In genomic region chr3:27976933-27977332, GRCh38 we compare ENCODE assay signal across 10 cellular contexts.
DNase-seq lines count a peak whose midpoint lies in the region; ATAC-seq and TF ChIP-seq lines count a peak whose summit lies in the region.
"Had no signal": no experiment of that assay in that cellular context is flagged by ENCODE, and none has a peak within 500 bp of the region (broad histone marks: within the 10 kb centered on the region; RNA-seq: fewer than 3 reads in every experiment).

No MANE protein-coding gene starts in this region.

- H4K20me1 ChIP-seq in mammary epithelial cell (ENCODE audit: insufficient read depth, low read length) = no peaks in the 10 kb centered on the region

- H3K4me1 Mint-ChIP-seq in stimulated activated naive B cell treated with anti-CD40 and anti-IgM and Interleukin-4, amounts not matched to agents 10 μg/mL and 1 μg/mL and 100 μg/mL, for 72 hours = peaks cover 0 to 2% of the 10 kb centered on the region in 2 donors
- H3K4me1 Mint-ChIP-seq in activated CD8-positive, alpha-beta memory T cell treated with anti-CD3 and anti-CD28 coated beads, Interleukin-2, amount 10 ng/mL, durations not matched to agents 7 days and 5 days = peaks cover 5% of the 10 kb centered on the region

- H3K36me3 ChIP-seq in MG63 (no peaks in the 10 kb centered on the region), mammary epithelial cell (ENCODE audit: insufficient read depth, low read length) (no peaks in the 10 kb centered on the region), suprapubic skin (no peaks in the 10 kb centered on the region)

- H3K9ac ChIP-seq in mammary epithelial cell (ENCODE audit: insufficient read depth, low read length) = no peak overlapping the region

- peaks cover 10 to 15% of the 10 kb centered on the region in 2 donors for H3K27me3 Mint-ChIP-seq in stimulated activated naive B cell treated with anti-CD40 and anti-IgM and Interleukin-4, amounts not matched to agents 10 μg/mL and 1 μg/mL and 100 μg/mL, for 72 hours
- no peaks in the 10 kb centered on the region for H3K27me3 Mint-ChIP-seq in activated CD8-positive, alpha-beta memory T cell treated with anti-CD3 and anti-CD28 coated beads, Interleukin-2, amount 10 ng/mL, durations not matched to agents 7 days and 5 days

- peaks cover 0 to 3% of the 10 kb centered on the region in 2 donors for H3K9me3 Mint-ChIP-seq in stimulated activated naive B cell treated with anti-CD40 and anti-IgM and Interleukin-4, amounts not matched to agents 10 μg/mL and 1 μg/mL and 100 μg/mL, for 72 hours
- H3K9me3 Mint-ChIP-seq in activated CD8-positive, alpha-beta memory T cell treated with anti-CD3 and anti-CD28 coated beads, Interleukin-2, amount 10 ng/mL, durations not matched to agents 7 days and 5 days (ENCODE audit: low read depth) = no peaks in the 10 kb centered on the region
- H3K9me3 Mint-ChIP-seq: activated T-helper 1 cell treated with anti-CD3 and anti-CD28 coated beads, Interleukin-12 subunit alpha, Interleukin-12 subunit beta, Interleukin-2, Interleukin-4 antibody, amounts not matched to agents 30 ng/mL and 10 ng/mL and 1 ng/mL, durations not matched to agents 14 hours and 24 hours and 36 hours had no signal

- TF ChIP-seq EP300 in suprapubic skin (IDR thresholded peaks at IDR 0.05) = no peak

- no peak overlapping the region for H3K27ac ChIP-seq in mammary epithelial cell (ENCODE audit: insufficient read depth, low read depth, low read length)
- no peak overlapping the region for H3K27ac ChIP-seq in suprapubic skin

- peak; percentile 53 for ATAC-seq in GM19328 (IDR thresholded peaks at IDR 0.05; ENCODE audit: unreplicated experiment)
- peak; percentile 77 for ATAC-seq in stimulated activated naive B cell treated with anti-CD40 and anti-IgM and Interleukin-4, amounts not matched to agents 10 μg/mL and 1 μg/mL and 100 μg/mL, for 72 hours (replicated peaks)
- no peak for ATAC-seq in activated CD8-positive, alpha-beta memory T cell treated with anti-CD3 and anti-CD28 coated beads, Interleukin-2, amount 10 ng/mL, durations not matched to agents 7 days and 5 days

- H3K4me3 Mint-ChIP-seq in stimulated activated naive B cell treated with anti-CD40 and anti-IgM and Interleukin-4, amounts not matched to agents 10 μg/mL and 1 μg/mL and 100 μg/mL, for 72 hours = no peak overlapping the region
- H3K4me3 Mint-ChIP-seq in activated CD8-positive, alpha-beta memory T cell treated with anti-CD3 and anti-CD28 coated beads, Interleukin-2, amount 10 ng/mL, durations not matched to agents 7 days and 5 days = no peak overlapping the region
- H3K4me3 Mint-ChIP-seq: activated T-helper 1 cell treated with anti-CD3 and anti-CD28 coated beads, Interleukin-12 subunit alpha, Interleukin-12 subunit beta, Interleukin-2, Interleukin-4 antibody, amounts not matched to agents 30 ng/mL and 10 ng/mL and 1 ng/mL, durations not matched to agents 14 hours and 24 hours and 36 hours had no signal

- in situ Hi-C loops in mammary epithelial cell (cut with MboI; ENCODE audit: low sequenced_read_pairs in 2 of 2) = no loop called here

- H3K4me2 ChIP-seq in mammary epithelial cell (ENCODE audit: insufficient read depth, low read depth, low read length) = no peak overlapping the region

- no peak for TF ChIP-seq POLR2A in suprapubic skin (IDR thresholded peaks at IDR 0.05)

- TF ChIP-seq CTCF in mammary epithelial cell (conservative IDR thresholded peaks at IDR 0.05 in 1 of 2, IDR thresholded peaks at IDR 0.05 in 1 of 2; ENCODE audit: extremely low read depth in 1 of 2, insufficient read depth in 1 of 2, low read depth in 1 of 2, low read length in 2 of 2) = no peak
- no peak for TF ChIP-seq CTCF in suprapubic skin (IDR thresholded peaks at IDR 0.05)

- intact Hi-C loops in mammary epithelial cell (cut with micrococcal nuclease) = no loop called here

- H3K9me3 ChIP-seq in MG63 (no peaks in the 10 kb centered on the region), mammary epithelial cell (replicated peaks; ENCODE audit: insufficient read depth, low read length) (no peaks in the 10 kb centered on the region), suprapubic skin (no peaks in the 10 kb centered on the region)

- H3K4me3 ChIP-seq in MG63 (no peak overlapping the region), mammary epithelial cell (replicated peaks in 1 of 3; ENCODE audit: insufficient read depth in 1 of 3, low read depth in 2 of 3, low read length in 3 of 3) (no peak overlapping the region), suprapubic skin (no peak overlapping the region)

- no peak overlapping the region for H3K27ac Mint-ChIP-seq in stimulated activated naive B cell treated with anti-CD40 and anti-IgM and Interleukin-4, amounts not matched to agents 10 μg/mL and 1 μg/mL and 100 μg/mL, for 72 hours
- H3K27ac Mint-ChIP-seq in activated CD8-positive, alpha-beta memory T cell treated with anti-CD3 and anti-CD28 coated beads, Interleukin-2, amount 10 ng/mL, durations not matched to agents 7 days and 5 days = no peak overlapping the region
- H3K27ac Mint-ChIP-seq: activated T-helper 1 cell treated with anti-CD3 and anti-CD28 coated beads, Interleukin-12 subunit alpha, Interleukin-12 subunit beta, Interleukin-2, Interleukin-4 antibody, amounts not matched to agents 30 ng/mL and 10 ng/mL and 1 ng/mL, durations not matched to agents 14 hours and 24 hours and 36 hours had no signal

- CTCF ChIA-PET in mammary epithelial cell (lab: Charles Lee; ENCODE audit: low non-redundant PET) = no interaction called here
- CTCF ChIA-PET in activated CD8-positive, alpha-beta memory T cell treated with anti-CD3 and anti-CD28 coated beads, Interleukin-2, amount 10 ng/mL, durations not matched to agents 7 days and 5 days (lab: Charles Lee) = no interaction called here

- H2AFZ ChIP-seq in mammary epithelial cell (ENCODE audit: low read depth, low read length) = peak overlapping the region; percentile 8

- H3K36me3 Mint-ChIP-seq in stimulated activated naive B cell treated with anti-CD40 and anti-IgM and Interleukin-4, amounts not matched to agents 10 μg/mL and 1 μg/mL and 100 μg/mL, for 72 hours = no peaks in the 10 kb centered on the region
- no peaks in the 10 kb centered on the region for H3K36me3 Mint-ChIP-seq in activated CD8-positive, alpha-beta memory T cell treated with anti-CD3 and anti-CD28 coated beads, Interleukin-2, amount 10 ng/mL, durations not matched to agents 7 days and 5 days

- H3K79me2 ChIP-seq in mammary epithelial cell (ENCODE audit: insufficient read depth, low read length) = no peaks in the 10 kb centered on the region

- BruUV-seq in mammary epithelial cell (replicated peaks; lab: Mats Ljungman, UMichigan) = no TSS peak

- H3K4me1 ChIP-seq in mammary epithelial cell (ENCODE audit: insufficient read depth, low read length) (peaks cover 7% of the 10 kb centered on the region), suprapubic skin (no peaks in the 10 kb centered on the region)

- H3K27me3 ChIP-seq in MG63 = no peaks in the 10 kb centered on the region
- H3K27me3 ChIP-seq in mammary epithelial cell (ENCODE audit: insufficient read depth, low read length) = no peaks in the 10 kb centered on the region
- no peaks in the 10 kb centered on the region for H3K27me3 ChIP-seq in suprapubic skin

- 0% methylated on average over 2 of the region's 2 CpGs for WGBS in mammary epithelial cell (ENCODE audit: low coverage, missing lambda C conversion rate)
- WGBS in suprapubic skin = 47% methylated on average over 2 of the region's 2 CpGs

- DNase-seq in MG63 = peak; percentile 0
- peak; percentile 88 for DNase-seq in mammary epithelial cell
- DNase-seq in stimulated activated naive B cell treated with anti-CD40 and anti-IgM and Interleukin-4, amounts not matched to agents 10 μg/mL and 1 μg/mL and 100 μg/mL, for 72 hours = no peak
- DNase-seq in DMS153 treated with DMSO at 0.1 percent for 48 hours (lab: John Stamatoyannopoulos, UW; ENCODE audit: unreplicated experiment) = no peak
- no peak for DNase-seq in activated CD8-positive, alpha-beta memory T cell treated with anti-CD3 and anti-CD28 coated beads, Interleukin-2, amount 10 ng/mL, durations not matched to agents 7 days and 5 days
- no peak for DNase-seq in suprapubic skin (ENCODE audit: low spot score in 2 of 2)
- DNase-seq: NCI-H187 treated with DMSO at 0.1 percent for 48 hours, substantia nigra had no signal

- dilution Hi-C loops in mammary epithelial cell (cut with HindIII; ENCODE audit: low sequenced_read_pairs) = no loop called here

Comparison
In these comparisons a context has a peak if more than half of its experiments do, and no peak if none do; other contexts are left out.
1. DNase-seq: peak in MG63 (single experiment) and mammary epithelial cell (single experiment); none in stimulated activated naive B cell treated with anti-CD40 and anti-IgM and Interleukin-4, amounts not matched to agents 10 μg/mL and 1 μg/mL and 100 μg/mL, for 72 hours (single experiment), DMS153 treated with DMSO at 0.1 percent for 48 hours (single experiment), activated CD8-positive, alpha-beta memory T cell treated with anti-CD3 and anti-CD28 coated beads, Interleukin-2, amount 10 ng/mL, durations not matched to agents 7 days and 5 days (single experiment) and suprapubic skin (0 of 2).